2 cellular contexts compared by ENCODE assay signal in the genomic region with DNA sequence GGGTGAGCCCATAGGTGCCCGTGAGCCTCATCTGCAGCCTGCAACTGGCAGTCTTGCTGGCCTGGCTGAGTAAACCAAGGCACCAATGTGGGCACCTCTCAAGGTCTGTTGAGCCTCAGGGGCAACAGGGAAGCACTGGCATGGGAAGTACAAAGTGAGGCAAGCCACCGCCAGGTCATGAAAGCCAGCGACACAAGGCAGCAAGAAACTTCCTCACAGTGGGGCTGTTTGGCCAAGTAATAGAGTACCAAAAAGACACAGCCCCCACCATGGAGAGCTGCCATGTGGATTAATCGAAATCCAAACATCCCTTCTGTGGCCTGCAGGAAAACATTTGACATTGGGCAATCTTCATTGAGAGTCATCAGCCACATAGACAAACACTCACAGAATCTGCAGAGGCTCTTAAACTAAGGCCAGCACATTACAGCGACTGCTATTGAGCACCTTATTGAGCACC.
A peak's percentile ranks its signal among the peaks of the same experiment; 100 is the strongest.
TF ChIP-seq lines count a peak whose summit lies in the region.

No MANE protein-coding gene starts in this region.

TF ChIP-seq in liver, 16 proteins besides CTCF, POLR2A, EP300 and RAD21:
- peak; percentile 86 for TF ChIP-seq REST (IDR thresholded peaks at IDR 0.05)
- TF ChIP-seq ATF3 (IDR thresholded peaks at IDR 0.05) = no peak
- TF ChIP-seq FOXA1 (IDR thresholded peaks at IDR 0.05) = no peak
- no peak for TF ChIP-seq FOXA2 (IDR thresholded peaks at IDR 0.05)
- TF ChIP-seq YY1 (IDR thresholded peaks at IDR 0.05) = peak; percentile 74
- TF ChIP-seq, protein P1, sequence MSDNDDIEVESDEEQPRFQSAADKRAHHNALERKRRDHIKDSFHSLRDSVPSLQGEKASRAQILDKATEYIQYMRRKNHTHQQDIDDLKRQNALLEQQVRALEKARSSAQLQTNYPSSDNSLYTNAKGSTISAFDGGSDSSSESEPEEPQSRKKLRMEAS (IDR thresholded peaks at IDR 0.05) = peak; percentile 54
- TF ChIP-seq NR2F2 (IDR thresholded peaks at IDR 0.05) = no peak
- TF ChIP-seq HNF4G (IDR thresholded peaks at IDR 0.05) = no peak
- no peak for TF ChIP-seq GABPA (IDR thresholded peaks at IDR 0.05 in 1 of 2, conservative IDR thresholded peaks at IDR 0.05 in 1 of 2)
- TF ChIP-seq, protein P2, sequence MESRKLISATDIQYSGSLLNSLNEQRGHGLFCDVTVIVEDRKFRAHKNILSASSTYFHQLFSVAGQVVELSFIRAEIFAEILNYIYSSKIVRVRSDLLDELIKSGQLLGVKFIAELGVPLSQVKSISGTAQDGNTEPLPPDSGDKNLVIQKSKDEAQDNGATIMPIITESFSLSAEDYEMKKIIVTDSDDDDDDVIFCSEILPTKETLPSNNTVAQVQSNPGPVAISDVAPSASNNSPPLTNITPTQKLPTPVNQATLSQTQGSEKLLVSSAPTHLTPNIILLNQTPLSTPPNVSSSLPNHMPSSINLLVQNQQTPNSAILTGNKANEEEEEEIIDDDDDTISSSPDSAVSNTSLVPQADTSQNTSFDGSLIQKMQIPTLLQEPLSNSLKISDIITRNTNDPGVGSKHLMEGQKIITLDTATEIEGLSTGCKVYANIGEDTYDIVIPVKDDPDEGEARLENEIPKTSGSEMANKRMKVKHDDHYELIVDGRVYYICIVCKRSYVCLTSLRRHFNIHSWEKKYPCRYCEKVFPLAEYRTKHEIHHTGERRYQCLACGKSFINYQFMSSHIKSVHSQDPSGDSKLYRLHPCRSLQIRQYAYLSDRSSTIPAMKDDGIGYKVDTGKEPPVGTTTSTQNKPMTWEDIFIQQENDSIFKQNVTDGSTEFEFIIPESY (IDR thresholded peaks at IDR 0.05) = peak; percentile 36
- peak; percentile 50 to 63 for TF ChIP-seq HNF4A (conservative IDR thresholded peaks at IDR 0.05)
- TF ChIP-seq JUND (IDR thresholded peaks at IDR 0.05) = peak; percentile 47 to 67
- no peak for TF ChIP-seq TAF1 (conservative IDR thresholded peaks at IDR 0.05)
- peak; percentile 43 for TF ChIP-seq SP1 (IDR thresholded peaks at IDR 0.05)
- TF ChIP-seq RXRA (IDR thresholded peaks at IDR 0.05) = peak; percentile 57 to 64
- no peak for TF ChIP-seq EGR1 (IDR thresholded peaks at IDR 0.05; ENCODE audit: low read depth in 2 of 2)

TF ChIP-seq in HepG2, 621 proteins besides CTCF, POLR2A, EP300 and RAD21:
- no peak for TF ChIP-seq MIXL1 (CRISPR knock-in tag; IDR thresholded peaks at IDR 0.05)
- TF ChIP-seq IKZF1 (IDR thresholded peaks at IDR 0.05) = no peak
- no peak for TF ChIP-seq FOXO1 (CRISPR knock-in tag; IDR thresholded peaks at IDR 0.05)
- TF ChIP-seq AHDC1 (CRISPR knock-in tag; IDR thresholded peaks at IDR 0.05; ENCODE audit: borderline replicate concordance) = no peak
- TF ChIP-seq ZNF333 (CRISPR knock-in tag; IDR thresholded peaks at IDR 0.05; ENCODE audit: borderline replicate concordance) = no peak
- TF ChIP-seq ZNF792 (CRISPR knock-in tag; IDR thresholded peaks at IDR 0.05) = no peak
